In genomic region chr3:77898621-77899020, GRCh38 we compare ENCODE assay signal across 27 cellular contexts.
"Had no signal": no experiment of that assay in that cellular context is flagged by ENCODE, and none has a peak within 500 bp of the region (broad histone marks: within the 10 kb centered on the region; RNA-seq: fewer than 3 reads in every experiment).

No MANE protein-coding gene starts in this region.

- H3K4me2 ChIP-seq: hepatocyte, neural progenitor cell, smooth muscle cell had no signal

- H3K36me3 ChIP-seq: heart right ventricle, left lung, lower lobe of right lung, neural progenitor cell, neutrophil, ovary, right atrium auricular region, right lobe of liver, stomach, thyroid gland, upper lobe of right lung had no signal

- H3K9ac ChIP-seq: neural progenitor cell had no signal

- H2AFZ ChIP-seq: hepatocyte, neural progenitor cell had no signal

- H3K27me3 ChIP-seq: heart right ventricle, hepatocyte, left lung, neural progenitor cell, neutrophil, ovary, right atrium auricular region, right lobe of liver, stomach, testis, thyroid gland, upper lobe of right lung had no signal

- H3K9me3 ChIP-seq: lower lobe of right lung, neutrophil, ovary, right atrium auricular region, right lobe of liver, stomach, testis, thyroid gland, upper lobe of right lung had no signal

- H3K4me3 ChIP-seq: heart right ventricle, hepatocyte, left lung, lower lobe of right lung, neural progenitor cell, ovary, right atrium auricular region, right lobe of liver, smooth muscle cell, stomach, testis, thyroid gland, upper lobe of right lung had no signal

- FAIRE-seq: keratinocyte, urothelium cell line had no signal

- DNase-seq: heart right ventricle; left colon; left lung; lower lobe of right lung; mesendoderm; naive B cell; natural killer cell; nephron progenitor cell; ovary; right lobe of liver; stimulated activated CD4-positive, alpha-beta T cell treated with anti-CD3 and anti-CD28 coated beads, Interleukin-15, amount 100 ng/mL, for 24 hours; stimulated activated CD4-positive, alpha-beta T cell treated with anti-CD3 and anti-CD28 coated beads, Interleukin-2, amount 100 ng/mL, for 24 hours; stimulated activated CD4-positive, alpha-beta T cell treated with anti-CD3 and anti-CD28 coated beads, Interleukin-4, amount 100 ng/mL, for 1 hour; stimulated activated naive B cell treated with anti-CD40 and anti-IgM and Interleukin-4, amounts not matched to agents 10 μg/mL and 1 μg/mL and 100 μg/mL, for 72 hours; stimulated activated naive CD8-positive, alpha-beta T cell treated with anti-CD3 and anti-CD28 coated beads, Interleukin-15, Interleukin-2, amounts not matched to agents 100 U/mL and 50 U/mL, for 24 hours; stomach; testis; thyroid gland; trophoblast cell; upper lobe of right lung had no signal

- H3K27ac ChIP-seq: heart right ventricle, hepatocyte, left lung, lower lobe of right lung, neural progenitor cell, neutrophil, ovary, right atrium auricular region, right lobe of liver, stomach, testis, thyroid gland, upper lobe of right lung had no signal

- H3K4me1 ChIP-seq: heart right ventricle, left lung, lower lobe of right lung, neural progenitor cell, right atrium auricular region, right lobe of liver, stomach, testis, thyroid gland, upper lobe of right lung had no signal

- H3K79me2 ChIP-seq: hepatocyte had no signal
